Comparison of ENCODE assay signal across 14 cellular contexts in genomic region chrX:46386511-46386910, GRCh38.
A peak's percentile ranks its signal among the peaks of the same experiment; 100 is the strongest.
DNase-seq lines count a peak whose midpoint lies in the region; ATAC-seq and TF ChIP-seq lines count a peak whose summit lies in the region.
"Had no signal": no experiment of that assay in that cellular context is flagged by ENCODE, and none has a peak within 500 bp of the region (broad histone marks: within the 10 kb centered on the region; RNA-seq: fewer than 3 reads in every experiment).

No MANE protein-coding gene starts in this region.

- H4K20me1 ChIP-seq in DND-41 (ENCODE audit: insufficient read depth, low read length) (no peaks in the 10 kb centered on the region), neural progenitor cell (ENCODE audit: low read depth) (no peaks in the 10 kb centered on the region)

- H3F3A ChIP-seq in neural progenitor cell (ENCODE audit: low read depth), result peaks cover 7% of the 10 kb centered on the region

- no peak overlapping the region for H3K9ac ChIP-seq in DND-41 (ENCODE audit: low read depth, low read length)
- no peak overlapping the region for H3K9ac ChIP-seq in neural progenitor cell

- H3K4me3 Mint-ChIP-seq in HFFc6 (no peak overlapping the region), neural progenitor cell (no peak overlapping the region)

- TF ChIP-seq EP300 in ovary (IDR thresholded peaks at IDR 0.05), result no peak

- in situ Hi-C loops in astrocyte of the cerebellum (cut with HindIII; ENCODE audit: low sequenced_read_pairs), result no loop called here

- H2AFZ ChIP-seq in DND-41 (ENCODE audit: low read depth, low read length), result no peak overlapping the region
- H2AFZ ChIP-seq in neural progenitor cell (replicated peaks), result no peak overlapping the region

- no peak overlapping the region for H3K27ac ChIP-seq in DND-41 (ENCODE audit: low read length)
- H3K27ac ChIP-seq in neural progenitor cell, result no peak overlapping the region
- H3K27ac ChIP-seq in ovary, result no peak overlapping the region
- H3K27ac ChIP-seq: psoas muscle, thoracic aorta had no signal

- no peaks in the 10 kb centered on the region for H3K79me2 ChIP-seq in DND-41 (ENCODE audit: insufficient read depth, low read length)
- no peaks in the 10 kb centered on the region for H3K79me2 ChIP-seq in neural progenitor cell (ENCODE audit: low read depth)

- no peaks in the 10 kb centered on the region for H3K27me3 ChIP-seq in DND-41 (ENCODE audit: insufficient read depth, low read length, poor library complexity)
- no peaks in the 10 kb centered on the region for H3K27me3 ChIP-seq in neural progenitor cell
- H3K27me3 ChIP-seq in ovary, result no peaks in the 10 kb centered on the region

- H3K36me3 ChIP-seq in DND-41 (ENCODE audit: insufficient read depth, low read length) (no peaks in the 10 kb centered on the region), neural progenitor cell (no peaks in the 10 kb centered on the region), ovary (no peaks in the 10 kb centered on the region)
- H3K36me3 ChIP-seq: thoracic aorta had no signal

- DNase-seq in DND-41, result no peak
- DNase-seq in HFFc6, result no peak
- no peak for DNase-seq in astrocyte of the cerebellum (ENCODE audit: low read depth)
- DNase-seq in neural progenitor cell (ENCODE audit: low spot score), result no peak
- no peak for DNase-seq in ovary
- DNase-seq in NCI-H1105 (lab: John Stamatoyannopoulos, UW), result no peak
- DNase-seq: activated CD4-positive, alpha-beta T cell treated with anti-CD3 and anti-CD28 coated beads, Interleukin-2, amount 50 U/mL, for 48 hours; activated effector memory CD4-positive, alpha-beta T cell treated with anti-CD3 and anti-CD28 coated beads, Interleukin-2, amount 50 U/mL, for 16 hours; glutamatergic neuron; MV-4-11; psoas muscle had no signal

- intact Hi-C loops in ovary (cut with DNase I), result no loop called here

- peaks cover 4% of the 10 kb centered on the region; the same call in 1 of the 2 replicates for H3K36me3 Mint-ChIP-seq in HFFc6 (ENCODE audit: low read depth)
- H3K36me3 Mint-ChIP-seq in neural progenitor cell, result no peaks in the 10 kb centered on the region

- H3K9me3 ChIP-seq in DND-41 (ENCODE audit: insufficient read depth, low read length, severe bottlenecking), result no peaks in the 10 kb centered on the region
- H3K9me3 ChIP-seq in neural progenitor cell (ENCODE audit: low read depth), result peaks cover 10% of the 10 kb centered on the region
- H3K9me3 ChIP-seq in ovary, result no peaks in the 10 kb centered on the region
- H3K9me3 ChIP-seq: psoas muscle, thoracic aorta had no signal

- peak; percentile 43 for TF ChIP-seq CTCF in DND-41 (IDR thresholded peaks at IDR 0.05; ENCODE audit: borderline replicate concordance, extremely low read depth, low read length, poor library complexity, severe bottlenecking)
- peak; percentile 57 for TF ChIP-seq CTCF in HFFc6 (IDR thresholded peaks at IDR 0.05)
- TF ChIP-seq CTCF in astrocyte of the cerebellum (IDR thresholded peaks at IDR 0.05; ENCODE audit: low read depth, low read length, missing control alignments), result peak; percentile 23
- TF ChIP-seq CTCF in neural progenitor cell (IDR thresholded peaks at IDR 0.05), result peak; percentile 22
- TF ChIP-seq CTCF in ovary (IDR thresholded peaks at IDR 0.05), result no peak

- no peaks in the 10 kb centered on the region for H3K4me1 ChIP-seq in DND-41 (ENCODE audit: insufficient read depth, low read length)
- no peaks in the 10 kb centered on the region for H3K4me1 ChIP-seq in neural progenitor cell
- no peaks in the 10 kb centered on the region for H3K4me1 ChIP-seq in ovary (ENCODE audit: insufficient read depth)
- H3K4me1 ChIP-seq: psoas muscle had no signal

- ATAC-seq in DND-41 (ENCODE audit: insufficient read depth, low read depth), result no peak
- ATAC-seq in HG03354 (IDR thresholded peaks at IDR 0.05; ENCODE audit: poor library complexity, severe bottlenecking, unreplicated experiment), result no peak
- no peak for ATAC-seq in HG03565 (IDR thresholded peaks at IDR 0.05; ENCODE audit: unreplicated experiment)
- ATAC-seq: psoas muscle had no signal

- H3K4me1 Mint-ChIP-seq in HFFc6 (ENCODE audit: low read depth) (no peaks in the 10 kb centered on the region), neural progenitor cell (no peaks in the 10 kb centered on the region)

- TF ChIP-seq POLR2A in ovary (IDR thresholded peaks at IDR 0.05), result no peak

- H3K4me3 ChIP-seq in DND-41 (ENCODE audit: low read depth in 1 of 2, low read length in 2 of 2), result no peak overlapping the region
- no peak overlapping the region for H3K4me3 ChIP-seq in astrocyte of the cerebellum (ENCODE audit: low read depth, low read length)
- no peak overlapping the region for H3K4me3 ChIP-seq in neural progenitor cell
- H3K4me3 ChIP-seq in ovary, result no peak overlapping the region
- H3K4me3 ChIP-seq: psoas muscle, thoracic aorta had no signal

- H3K9me3 Mint-ChIP-seq in HFFc6 (no peaks in the 10 kb centered on the region; the same call in 1 of the 2 replicates), neural progenitor cell (peaks cover 16% of the 10 kb centered on the region)

- H3K27ac Mint-ChIP-seq in HFFc6 (no peak overlapping the region), neural progenitor cell (no peak overlapping the region)

- H3K27me3 Mint-ChIP-seq in HFFc6 (ENCODE audit: insufficient read depth), result peaks cover 11% of the 10 kb centered on the region
- peaks cover 5% of the 10 kb centered on the region for H3K27me3 Mint-ChIP-seq in neural progenitor cell (ENCODE audit: insufficient read depth, low read depth)

- H3K4me2 ChIP-seq in DND-41 (ENCODE audit: insufficient read depth, low read length) (no peak overlapping the region), neural progenitor cell (no peak overlapping the region)

Comparison
In these comparisons a context has a peak if more than half of its experiments do, and no peak if none do; other contexts are left out.
1. CTCF ChIP-seq: peak in DND-41 (single experiment), HFFc6 (single experiment), astrocyte of the cerebellum (single experiment) and neural progenitor cell (single experiment); none in ovary (0 of 3).